Comparison of ENCODE assay signal across 8 cellular contexts in genomic region chr18:32469691-32470131, GRCh38.
DNase-seq lines count a peak whose midpoint lies in the region; ATAC-seq lines count a peak whose summit lies in the region.

No MANE protein-coding gene starts in this region.

- peaks cover 28% of the 10 kb centered on the region for H3K4me1 Mint-ChIP-seq in activated naive CD8-positive, alpha-beta T cell (ENCODE audit: low read depth)
- H3K4me1 Mint-ChIP-seq in stimulated activated naive B cell treated with anti-CD40 and anti-IgM and Interleukin-4, amounts not matched to agents 10 μg/mL and 1 μg/mL and 100 μg/mL, for 72 hours, result peaks cover 24 to 31% of the 10 kb centered on the region in 2 donors

- no peaks in the 10 kb centered on the region for H3K36me3 Mint-ChIP-seq in activated naive CD8-positive, alpha-beta T cell
- H3K36me3 Mint-ChIP-seq in stimulated activated naive B cell treated with anti-CD40 and anti-IgM and Interleukin-4, amounts not matched to agents 10 μg/mL and 1 μg/mL and 100 μg/mL, for 72 hours, result no peaks in the 10 kb centered on the region

- peaks cover 31% of the 10 kb centered on the region for H3K27me3 Mint-ChIP-seq in activated naive CD8-positive, alpha-beta T cell
- peaks cover 55 to 70% of the 10 kb centered on the region in 2 donors for H3K27me3 Mint-ChIP-seq in stimulated activated naive B cell treated with anti-CD40 and anti-IgM and Interleukin-4, amounts not matched to agents 10 μg/mL and 1 μg/mL and 100 μg/mL, for 72 hours

- ATAC-seq in stimulated activated naive B cell treated with anti-CD40 and anti-IgM and Interleukin-4, amounts not matched to agents 10 μg/mL and 1 μg/mL and 100 μg/mL, for 72 hours (replicated peaks), result no peak
- no peak for ATAC-seq in HG02588 (IDR thresholded peaks at IDR 0.05; ENCODE audit: unreplicated experiment)

- H3K4me3 ChIP-seq in iPS-18c (ENCODE audit: insufficient read depth, low read depth, low read length), result peak overlapping the region; percentile 69

- DNase-seq in stimulated activated CD4-positive, alpha-beta T cell treated with anti-CD3 and anti-CD28 coated beads, Interleukin-15, amount 100 ng/mL, for 24 hours, result peak; percentile 4
- no peak for DNase-seq in stimulated activated CD4-positive, alpha-beta T cell treated with anti-CD3 and anti-CD28 coated beads, Interleukin-2, amount 100 ng/mL, for 24 hours
- DNase-seq in stimulated activated naive B cell treated with anti-CD40 and anti-IgM and Interleukin-4, amounts not matched to agents 10 μg/mL and 1 μg/mL and 100 μg/mL, for 72 hours, result no peak
- DNase-seq in retina (no peak), NCI-H1694 treated with DMSO at 0.1 percent for 48 hours (lab: John Stamatoyannopoulos, UW) (no peak)

- H3K9me3 ChIP-seq in iPS-18c (ENCODE audit: control insufficient read depth, insufficient read depth, low read length), result no peaks in the 10 kb centered on the region

- peak overlapping the region; percentile 84 for H3K4me3 Mint-ChIP-seq in activated naive CD8-positive, alpha-beta T cell
- H3K4me3 Mint-ChIP-seq in stimulated activated naive B cell treated with anti-CD40 and anti-IgM and Interleukin-4, amounts not matched to agents 10 μg/mL and 1 μg/mL and 100 μg/mL, for 72 hours, result peak overlapping the region; percentile 81 to 84

- no peaks in the 10 kb centered on the region for H3K9me3 Mint-ChIP-seq in activated naive CD8-positive, alpha-beta T cell (ENCODE audit: low read depth)
- H3K9me3 Mint-ChIP-seq in stimulated activated naive B cell treated with anti-CD40 and anti-IgM and Interleukin-4, amounts not matched to agents 10 μg/mL and 1 μg/mL and 100 μg/mL, for 72 hours, result no peaks in the 10 kb centered on the region

- no peak overlapping the region for H3K27ac Mint-ChIP-seq in activated naive CD8-positive, alpha-beta T cell
- H3K27ac Mint-ChIP-seq in stimulated activated naive B cell treated with anti-CD40 and anti-IgM and Interleukin-4, amounts not matched to agents 10 μg/mL and 1 μg/mL and 100 μg/mL, for 72 hours, result no peak overlapping the region
